Comparison of ENCODE assay signal across 1 cellular context in genomic region chr19:6372594-6373095, GRCh38.
A peak's percentile ranks its signal among the peaks of the same experiment; 100 is the strongest.
TF ChIP-seq lines count a peak whose summit lies in the region.

ALKBH7 (plus strand) TSS chr19:6372794; CDS start chr19:6372821, 27 bp downstream.

TF ChIP-seq in WTC11, 78 proteins besides CTCF, POLR2A, EP300 and RAD21 (continued from another document):
- TF ChIP-seq E2F4 (CRISPR knock-in tag; IDR thresholded peaks at IDR 0.05; ENCODE audit: borderline replicate concordance, low read depth) (0 out of 2 replicates have a peak, but pooled peaks have one; percentile 17), ETV6 (CRISPR knock-in tag; IDR thresholded peaks at IDR 0.05) (0 out of 2 replicates have a peak, but pooled peaks have one; percentile 17), ZNF232 (CRISPR knock-in tag; IDR thresholded peaks at IDR 0.05) (no peak), MLX (CRISPR knock-in tag; IDR thresholded peaks at IDR 0.05) (0 out of 2 replicates have a peak, but pooled peaks have one; percentile 73), ZBTB43 (CRISPR knock-in tag; IDR thresholded peaks at IDR 0.05) (0 out of 2 replicates have a peak, but pooled peaks have one; percentile 26), FOXP1 (CRISPR knock-in tag; IDR thresholded peaks at IDR 0.05; ENCODE audit: borderline replicate concordance) (0 out of 2 replicates have a peak, but pooled peaks have one; percentile 75), ZNF512 (CRISPR knock-in tag; IDR thresholded peaks at IDR 0.05; ENCODE audit: borderline replicate concordance) (no peak), E2F5 (CRISPR knock-in tag; IDR thresholded peaks at IDR 0.05) (peak; percentile 70; the same call in 1 of the 2 replicates), FOXK1 (CRISPR knock-in tag; IDR thresholded peaks at IDR 0.05) (0 out of 2 replicates have a peak, but pooled peaks have one; percentile 27), ZNF396 (CRISPR knock-in tag; IDR thresholded peaks at IDR 0.05; ENCODE audit: borderline replicate concordance) (no peak), USF2 (CRISPR knock-in tag; IDR thresholded peaks at IDR 0.05) (no peak), NFE2L1 (CRISPR knock-in tag; IDR thresholded peaks at IDR 0.05) (no peak), ZMAT4 (CRISPR knock-in tag; IDR thresholded peaks at IDR 0.05) (no peak), HMGXB4 (CRISPR knock-in tag; IDR thresholded peaks at IDR 0.05) (peak; percentile 77; the same call in 1 of the 2 replicates), SP1 (CRISPR knock-in tag; conservative IDR thresholded peaks at IDR 0.05) (peak; percentile 83), ZBTB21 (CRISPR knock-in tag; IDR thresholded peaks at IDR 0.05; ENCODE audit: borderline replicate concordance) (0 out of 2 replicates have a peak, but pooled peaks have one; percentile 61), KAT7 (CRISPR knock-in tag; IDR thresholded peaks at IDR 0.05; ENCODE audit: borderline replicate concordance) (peak; percentile 70; the same call in 1 of the 2 replicates), JUN (CRISPR knock-in tag; IDR thresholded peaks at IDR 0.05) (no peak), RELA (CRISPR knock-in tag; IDR thresholded peaks at IDR 0.05; ENCODE audit: borderline replicate concordance) (peak; percentile 87; the same call in 1 of the 2 replicates), E2F1 (CRISPR knock-in tag; IDR thresholded peaks at IDR 0.05) (peak; percentile 60; the same call in 1 of the 2 replicates), GABPB1 (CRISPR knock-in tag; IDR thresholded peaks at IDR 0.05) (0 out of 2 replicates have a peak, but pooled peaks have one; percentile 18), STAT6 (CRISPR knock-in tag; conservative IDR thresholded peaks at IDR 0.05; ENCODE audit: low read depth) (no peak)
TF ChIP-seq in WTC11: peak in this region for 22.
